ENCODE assay signal across 16 cellular contexts in genomic region chr2:218881744-218882462, GRCh38. TPM values are rescaled to one million over a fixed set of nuclear protein-coding genes. Genes with fewer than 3 reads are reported as not detected.
DNase-seq lines count a peak whose midpoint lies in the region; FAIRE-seq and TF ChIP-seq lines count a peak whose summit lies in the region.
"Had no signal": no experiment of that assay in that cellular context is flagged by ENCODE, and none has a peak within 500 bp of the region (broad histone marks: within the 10 kb centered on the region; RNA-seq: fewer than 3 reads in every experiment).

No MANE protein-coding gene starts in this region.

- H3K14ac ChIP-seq in neuronal stem cell (ENCODE audit: low read length), result no peak overlapping the region

- H3K4me2 ChIP-seq in neural progenitor cell (no peak overlapping the region), neuronal stem cell (ENCODE audit: insufficient read depth, low read length, poor library complexity, severe bottlenecking) (no peak overlapping the region)

- H2AFZ ChIP-seq in neural progenitor cell (replicated peaks) (no peak overlapping the region), neuronal stem cell (ENCODE audit: low read length) (no peak overlapping the region)

- H3K27me3 ChIP-seq in bronchial epithelial cell (ENCODE audit: control insufficient read depth, insufficient read depth, low read length) (peaks cover 2% of the 10 kb centered on the region), neural progenitor cell (peaks cover 100% of the 10 kb centered on the region), ascending aorta (peaks cover 25% of the 10 kb centered on the region), neuronal stem cell (ENCODE audit: control insufficient read depth in 3 of 3, insufficient read depth in 3 of 3, low read depth in 1 of 3, low read length in 3 of 3) (peaks cover 31 to 95% (median 90%) of the 10 kb centered on the region in 3 experiments)

- WGBS in neuronal stem cell (ENCODE audit: extremely low coverage in 2 of 2, insufficient read length in 2 of 2, insufficient replicate concordance in 1 of 2), 2 donors, result no CpG with 5 or more reads among the region's 13 CpGs

- intact Hi-C loops in ascending aorta (cut with DNase I), result no loop called here

- H3K18ac ChIP-seq in neuronal stem cell (ENCODE audit: low read length), result no peak overlapping the region

- H3K9ac ChIP-seq in neural progenitor cell, result no peak overlapping the region
- H3K9ac ChIP-seq in neuronal stem cell (ENCODE audit: low read depth, low read length, poor library complexity), result no peak overlapping the region

- no peak overlapping the region for H4K8ac ChIP-seq in neuronal stem cell (ENCODE audit: low read depth, low read length)

- peaks cover 80% of the 10 kb centered on the region for H3K27me3 Mint-ChIP-seq in T-helper 1 cell treated with Interleukin-12 subunit alpha and Interleukin-12 subunit beta and Interleukin-4 antibody, amounts not matched to agents 30 μg/mL and 1 μg/mL, for 36 hours (ENCODE audit: low read depth)
- H3K27me3 Mint-ChIP-seq in neural progenitor cell (ENCODE audit: insufficient read depth, low read depth), result peaks cover 74% of the 10 kb centered on the region

- FAIRE-seq in bronchial epithelial cell (lab: Jason Lieb, UNC), result peak; percentile 82

- peak overlapping the region; percentile 41 for H3K27ac Mint-ChIP-seq in T-helper 1 cell treated with Interleukin-12 subunit alpha and Interleukin-12 subunit beta and Interleukin-4 antibody, amounts not matched to agents 30 μg/mL and 1 μg/mL, for 36 hours
- H3K27ac Mint-ChIP-seq in neural progenitor cell, result no peak overlapping the region

- H4K20me1 ChIP-seq in neural progenitor cell (ENCODE audit: low read depth), result peaks cover 55% of the 10 kb centered on the region

- H2BK12ac ChIP-seq in neuronal stem cell (ENCODE audit: low read length), result no peak overlapping the region

- H3K36me3 ChIP-seq in bronchial epithelial cell (ENCODE audit: control insufficient read depth, insufficient read depth, low read length) (no peaks in the 10 kb centered on the region), neural progenitor cell (no peaks in the 10 kb centered on the region), ascending aorta (no peaks in the 10 kb centered on the region), neuronal stem cell (replicated peaks in 1 of 2; ENCODE audit: control insufficient read depth in 2 of 2, insufficient read depth in 2 of 2, low read length in 2 of 2) (no peaks in the 10 kb centered on the region)
- H3K36me3 ChIP-seq: WERI-Rb-1 had no signal

- H2BK15ac ChIP-seq in neuronal stem cell (ENCODE audit: low read length), result no peak overlapping the region

- H3K9me3 ChIP-seq in neural progenitor cell (ENCODE audit: low read depth) (no peaks in the 10 kb centered on the region), ascending aorta (no peaks in the 10 kb centered on the region), neuronal stem cell (replicated peaks in 1 of 2; ENCODE audit: control insufficient read depth in 2 of 2, insufficient read depth in 1 of 2, low read depth in 1 of 2, low read length in 2 of 2) (no peaks in the 10 kb centered on the region)

- H3K4me1 ChIP-seq in neural progenitor cell (peaks cover 32% of the 10 kb centered on the region), ascending aorta (peaks cover 0 to 22% of the 10 kb centered on the region in 2 donors), neuronal stem cell (ENCODE audit: control insufficient read depth in 2 of 2, insufficient read depth in 1 of 2, low read depth in 1 of 2, low read length in 2 of 2) (peaks cover 11 to 20% of the 10 kb centered on the region in 2 donors)

- no peak overlapping the region for H2BK5ac ChIP-seq in neuronal stem cell (ENCODE audit: low read length)

- no peaks in the 10 kb centered on the region for H3K9me3 Mint-ChIP-seq in T-helper 1 cell treated with Interleukin-12 subunit alpha and Interleukin-12 subunit beta and Interleukin-4 antibody, amounts not matched to agents 30 μg/mL and 1 μg/mL, for 36 hours
- H3K9me3 Mint-ChIP-seq in neural progenitor cell, result peaks cover 4% of the 10 kb centered on the region

- peaks cover 19% of the 10 kb centered on the region for H3F3A ChIP-seq in neural progenitor cell (ENCODE audit: low read depth)

- H3K4ac ChIP-seq in neuronal stem cell (ENCODE audit: low read length), result no peak overlapping the region

- H2BK120ac ChIP-seq in neuronal stem cell (ENCODE audit: low read depth, low read length), result no peak overlapping the region

- no peak overlapping the region for H3K4me3 Mint-ChIP-seq in T-helper 1 cell treated with Interleukin-12 subunit alpha and Interleukin-12 subunit beta and Interleukin-4 antibody, amounts not matched to agents 30 μg/mL and 1 μg/mL, for 36 hours
- H3K4me3 Mint-ChIP-seq in neural progenitor cell, result peak overlapping the region; percentile 60

- peaks cover 12% of the 10 kb centered on the region for H3K4me1 Mint-ChIP-seq in T-helper 1 cell treated with Interleukin-12 subunit alpha and Interleukin-12 subunit beta and Interleukin-4 antibody, amounts not matched to agents 30 μg/mL and 1 μg/mL, for 36 hours (ENCODE audit: low read depth)
- H3K4me1 Mint-ChIP-seq in neural progenitor cell, result peaks cover 31% of the 10 kb centered on the region

- no peak overlapping the region for H3K23ac ChIP-seq in neuronal stem cell (ENCODE audit: low read depth, low read length, poor library complexity)

- H3K36me3 Mint-ChIP-seq in T-helper 1 cell treated with Interleukin-12 subunit alpha and Interleukin-12 subunit beta and Interleukin-4 antibody, amounts not matched to agents 30 μg/mL and 1 μg/mL, for 36 hours (ENCODE audit: low read depth), result peaks cover 5% of the 10 kb centered on the region
- no peaks in the 10 kb centered on the region for H3K36me3 Mint-ChIP-seq in neural progenitor cell

- H2AK5ac ChIP-seq in neuronal stem cell (ENCODE audit: low read depth, low read length), result no peak overlapping the region

- no peak overlapping the region for H3K27ac ChIP-seq in neural progenitor cell
- H3K27ac ChIP-seq in ascending aorta, result no peak overlapping the region
- H3K27ac ChIP-seq in neuronal stem cell (replicated peaks; ENCODE audit: low read length), result no peak overlapping the region
- H3K27ac ChIP-seq: WERI-Rb-1 had no signal

- no peak overlapping the region for H4K91ac ChIP-seq in neuronal stem cell (ENCODE audit: low read depth, low read length, poor library complexity)

- no peaks in the 10 kb centered on the region for H3K79me2 ChIP-seq in neural progenitor cell (ENCODE audit: low read depth)

- TF ChIP-seq CTCF in bronchial epithelial cell (IDR thresholded peaks at IDR 0.05; ENCODE audit: insufficient read depth, low read length, severe bottlenecking) (no peak), neural progenitor cell (IDR thresholded peaks at IDR 0.05) (no peak), ascending aorta (IDR thresholded peaks at IDR 0.05) (no peak)

- DNase-seq in T-helper 1 cell, result no peak
- DNase-seq in NCI-H1694 (lab: John Stamatoyannopoulos, UW), result peak; percentile 77
- no peak for DNase-seq in bronchial epithelial cell (ENCODE audit: low read depth)
- DNase-seq in neural progenitor cell (ENCODE audit: low spot score), result no peak
- no peak for DNase-seq in ascending aorta (ENCODE audit: low spot score in 2 of 2)
- no peak for DNase-seq in neuronal stem cell (ENCODE audit: low spot score)
- no peak for DNase-seq in DMS153 (lab: John Stamatoyannopoulos, UW)
- DNase-seq: amniotic stem cell, NCI-H2107, occipital lobe, WERI-Rb-1 had no signal

- no peaks in the 10 kb centered on the region for H3K79me1 ChIP-seq in neuronal stem cell (ENCODE audit: low read depth, low read length)

- peak overlapping the region; percentile 43 for H3K4me3 ChIP-seq in bronchial epithelial cell (ENCODE audit: low read depth, low read length)
- H3K4me3 ChIP-seq in neural progenitor cell, result no peak overlapping the region
- no peak overlapping the region for H3K4me3 ChIP-seq in ascending aorta
- H3K4me3 ChIP-seq in neuronal stem cell (ENCODE audit: low read length in 2 of 2), result no peak overlapping the region
- H3K4me3 ChIP-seq: lung had no signal

RNA-seq across cellular contexts. Expression of gene WNT10A, which starts 1.3 kb away (rescaled TPM):
- total RNA-seq in bronchial epithelial cell (2.3 and 2.4 TPM in 2 replicates), neural progenitor cell (ENCODE audit: low replicate concordance) (not detected in 2 replicates), ascending aorta (not detected)
- not detected for polyA plus RNA-seq in neuronal stem cell (2013, experiment 1 of 2)
- polyA plus RNA-seq in neuronal stem cell (2013, experiment 2 of 2), result not detected
- total RNA-seq: MCF 10A, occipital lobe, subcutaneous adipose tissue had no signal

RNA-seq across cellular contexts. Expression of gene WNT6, which starts 22.3 kb away (rescaled TPM):
- total RNA-seq in bronchial epithelial cell (not detected in 2 replicates), neural progenitor cell (ENCODE audit: low replicate concordance) (not detected in 2 replicates), ascending aorta (1.2 TPM)
- not detected for polyA plus RNA-seq in neuronal stem cell (2013, experiment 1 of 2)
- polyA plus RNA-seq in neuronal stem cell (2013, experiment 2 of 2), result 0.03 TPM
- total RNA-seq: MCF 10A, occipital lobe, SK-MEL-5 had no signal

RNA-seq across cellular contexts. Expression of gene PRKAG3, which starts 50.3 kb away (rescaled TPM):
- total RNA-seq in bronchial epithelial cell (not detected in 2 replicates), neural progenitor cell (ENCODE audit: low replicate concordance) (not detected in 2 replicates), ascending aorta (not detected)
- polyA plus RNA-seq in neuronal stem cell (2013, experiment 1 of 2), result not detected
- polyA plus RNA-seq in neuronal stem cell (2013, experiment 2 of 2), result not detected
- total RNA-seq: lung, MCF 10A, occipital lobe, SK-MEL-5, subcutaneous adipose tissue had no signal
